22 cellular contexts compared by ENCODE assay signal in genomic region chr6:17179246-17180073, GRCh38.
DNase-seq lines count a peak whose midpoint lies in the region; TF ChIP-seq lines count a peak whose summit lies in the region.
"Had no signal": no experiment of that assay in that cellular context is flagged by ENCODE, and none has a peak within 500 bp of the region (broad histone marks: within the 10 kb centered on the region; RNA-seq: fewer than 3 reads in every experiment).

No MANE protein-coding gene starts in this region.

- CTCF ChIA-PET in PC-9 (lab: Charles Lee): interaction anchor here (0.6 kb wide), 1 partner anchor 93 kb away, joined by 12 read pairs; no protein-coding TSS in a partner anchor

- no peaks in the 10 kb centered on the region for H3K9me2 ChIP-seq in PC-9 (ENCODE audit: insufficient read depth)

- H2AFZ ChIP-seq in PC-9: no peak overlapping the region

- H3K4me2 ChIP-seq in PC-9: no peak overlapping the region
- H3K4me2 ChIP-seq: KMS-11 had no signal

- H3K27ac ChIP-seq in spleen: no peak overlapping the region
- H3K27ac ChIP-seq in PC-9: no peak overlapping the region
- H3K27ac ChIP-seq: BLaER1 treated with 17β-estradiol and CSF1 and Interleukin-3, amounts not matched to agents 10 nM and 100 nM; cardiac muscle cell; KMS-11; left lung; right atrium auricular region; SK-N-MC; upper lobe of right lung; VCaP had no signal

- POLR2A ChIA-PET in PC-9 (lab: Charles Lee; ENCODE audit: unreplicated experiment): no interaction called here

- BruUV-seq in PC-9 (replicated peaks; lab: Mats Ljungman, UMichigan): no TSS peak

- no peaks in the 10 kb centered on the region for H3K79me2 ChIP-seq in PC-9 (ENCODE audit: low read depth)

- 82 to 95% (median 91%) methylated on average over 5 of the region's 5 CpGs for WGBS in spleen, 5 donors

- TF ChIP-seq POLR2A in spleen (IDR thresholded peaks at IDR 0.05): no peak

- H3K9me3 ChIP-seq in spleen (peaks cover 0 to 5% (median 0%) of the 10 kb centered on the region in 8 donors), PC-9 (ENCODE audit: insufficient read depth, low read depth) (no peaks in the 10 kb centered on the region)
- H3K9me3 ChIP-seq: left lung, upper lobe of right lung had no signal

- no peaks in the 10 kb centered on the region for H3K36me3 ChIP-seq in spleen
- H3K36me3 ChIP-seq in PC-9 (ENCODE audit: low read depth): no peaks in the 10 kb centered on the region
- H3K36me3 ChIP-seq: BLaER1 treated with 17β-estradiol and CSF1 and Interleukin-3, amounts not matched to agents 10 nM and 100 nM; cardiac muscle cell; left lung; right atrium auricular region; upper lobe of right lung had no signal

- H3K27me3 ChIP-seq in spleen (replicated peaks in 1 of 7) (no peaks in the 10 kb centered on the region), PC-9 (ENCODE audit: insufficient read depth, low read depth) (no peaks in the 10 kb centered on the region)
- H3K27me3 ChIP-seq: BLaER1 treated with 17β-estradiol and CSF1 and Interleukin-3, amounts not matched to agents 10 nM and 100 nM; cardiac muscle cell; left lung; right atrium auricular region; upper lobe of right lung had no signal

- in situ Hi-C loops in Caki2 (cut with HindIII; ENCODE audit: low pct_unique_long_range_greater_than_20kb, low sequenced_read_pairs): no loop called here
- in situ Hi-C loops in astrocyte of the spinal cord (cut with HindIII; ENCODE audit: low sequenced_read_pairs): no loop called here

- no peak overlapping the region for H3K4me3 ChIP-seq in astrocyte of the spinal cord (ENCODE audit: low read depth, low read length)
- H3K4me3 ChIP-seq in spleen: no peak overlapping the region
- H3K4me3 ChIP-seq in PC-9: no peak overlapping the region
- H3K4me3 ChIP-seq: BLaER1 treated with 17β-estradiol and CSF1 and Interleukin-3, amounts not matched to agents 10 nM and 100 nM; cardiac muscle cell; GM12878; left lung; right atrium auricular region; SK-N-MC; upper lobe of right lung had no signal

- H3K4me1 ChIP-seq in spleen (no peaks in the 10 kb centered on the region), PC-9 (replicated peaks; ENCODE audit: insufficient read depth) (no peaks in the 10 kb centered on the region)
- H3K4me1 ChIP-seq: left lung, right atrium auricular region, upper lobe of right lung had no signal

- H3F3A ChIP-seq in PC-9 (ENCODE audit: insufficient read depth, low read depth): no peaks in the 10 kb centered on the region

- no peak for TF ChIP-seq CTCF in astrocyte of the spinal cord (IDR thresholded peaks at IDR 0.05; ENCODE audit: low read depth, low read length)
- TF ChIP-seq CTCF in spleen (IDR thresholded peaks at IDR 0.05 in 8 of 11, conservative IDR thresholded peaks at IDR 0.05 in 3 of 11): no peak
- no peak for TF ChIP-seq CTCF in PC-9 (conservative IDR thresholded peaks at IDR 0.05)

- intact Hi-C loops in spleen (cut with DNase I; ENCODE audit: low total_unique reads): no loop called here
- intact Hi-C loops in PC-9 (cut with micrococcal nuclease; ENCODE audit: unreplicated experiment): no loop called here

- no peaks in the 10 kb centered on the region for H4K20me1 ChIP-seq in PC-9 (ENCODE audit: insufficient read depth)
- H4K20me1 ChIP-seq: BLaER1 treated with 17β-estradiol and CSF1 and Interleukin-3, amounts not matched to agents 10 nM and 100 nM had no signal

- DNase-seq in Caki2 (ENCODE audit: low read depth) (peak; percentile 50), HS-5 (ENCODE audit: low read depth) (peak; percentile 34), astrocyte of the spinal cord (ENCODE audit: low read depth, low spot score) (peak; percentile 50), iris pigment epithelial cell (ENCODE audit: low read depth) (peak; percentile 67), spleen (no peak), PC-9 (no peak), NCI-H1105 treated with DMSO at 0.1 percent for 48 hours (lab: John Stamatoyannopoulos, UW) (no peak), NCI-H2081 (lab: John Stamatoyannopoulos, UW) (no peak)
- DNase-seq: activated gamma-delta T cell treated with Interleukin-2 at 50 U/mL for 16 hours; DMS79; left lung; naive thymus-derived CD8-positive, alpha-beta T cell; NCI-H187; stimulated activated CD4-positive, alpha-beta T cell treated with anti-CD3 and anti-CD28 coated beads, Interleukin-4, amount 100 ng/mL, for 24 hours; upper lobe of right lung had no signal

Comparison
In these comparisons a context has a peak if more than half of its experiments do, and no peak if none do; other contexts are left out.
1. DNase-seq: peak in Caki2 (single experiment), HS-5 (single experiment), astrocyte of the spinal cord (single experiment) and iris pigment epithelial cell (single experiment); none in spleen (single experiment), PC-9 (0 of 2), NCI-H1105 treated with DMSO at 0.1 percent for 48 hours (single experiment) and NCI-H2081 (0 of 2).